Comparison of ENCODE assay signal across 12 cellular contexts in the genomic region with DNA sequence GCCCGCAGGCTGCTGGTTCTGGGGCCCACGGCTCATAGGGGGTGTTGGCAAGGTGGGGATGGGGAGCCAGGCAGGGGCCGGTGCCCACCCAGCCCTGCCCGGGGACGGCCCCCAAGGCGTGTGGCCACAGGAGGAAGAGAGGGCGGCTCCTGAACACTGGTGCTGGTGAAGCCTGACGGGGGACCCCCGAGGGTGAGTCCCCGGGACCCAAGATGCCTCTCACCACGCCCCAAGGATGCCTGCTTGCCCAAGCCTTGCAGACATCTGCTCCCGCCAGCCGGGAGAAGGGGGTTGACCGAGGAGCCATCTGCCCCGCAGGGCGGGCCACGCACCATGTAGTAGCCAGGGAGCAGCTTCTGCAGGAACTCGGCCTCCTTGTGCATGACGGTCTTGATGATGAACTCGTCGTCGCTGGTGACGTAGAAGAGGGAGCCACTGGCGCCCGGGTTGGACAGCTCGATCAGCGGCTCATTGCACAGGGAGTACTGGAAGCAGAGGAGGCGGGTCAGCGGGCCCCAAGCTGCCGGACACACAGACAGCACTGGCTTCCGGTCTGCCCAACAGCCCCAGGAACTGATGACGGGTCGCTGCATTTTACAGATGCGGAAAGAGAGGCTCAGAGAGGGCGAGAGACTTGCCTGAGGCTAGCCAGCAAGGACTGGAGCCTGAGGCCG. TPM values are rescaled to one million over a fixed set of nuclear protein-coding genes. Genes with fewer than 3 reads are reported as not detected.
DNase-seq lines count a peak whose midpoint lies in the region; ATAC-seq and TF ChIP-seq lines count a peak whose summit lies in the region.
"Had no signal": no experiment of that assay in that cellular context is flagged by ENCODE, and none has a peak within 500 bp of the region (broad histone marks: within the 10 kb centered on the region; RNA-seq: fewer than 3 reads in every experiment).

No MANE protein-coding gene starts in this region.

- ATAC-seq in GM21528 (IDR thresholded peaks at IDR 0.05; ENCODE audit: low FRiP score, unreplicated experiment) (no peak), HG03159 (IDR thresholded peaks at IDR 0.05; ENCODE audit: unreplicated experiment) (no peak)

- H3K27ac ChIP-seq in RWPE1 (peak overlapping the region; percentile 80), esophagus muscularis mucosa (replicated peaks in 1 of 4) (peak overlapping the region; percentile 0 to 56 (median 44)), smooth muscle cell (ENCODE audit: low read depth) (peak overlapping the region; percentile 60)

- no peak for TF ChIP-seq EP300 in esophagus muscularis mucosa (IDR thresholded peaks at IDR 0.05)

- H3K79me2 ChIP-seq in smooth muscle cell (ENCODE audit: low read depth) = no peaks in the 10 kb centered on the region

- TF ChIP-seq POLR2A in esophagus muscularis mucosa (IDR thresholded peaks at IDR 0.05; ENCODE audit: low read depth) = no peak

- H3K36me3 ChIP-seq in esophagus muscularis mucosa = peaks cover 79 to 98% (median 94%) of the 10 kb centered on the region in 4 donors
- H3K36me3 ChIP-seq in smooth muscle cell (ENCODE audit: low read depth) = no peaks in the 10 kb centered on the region

- POLR2A ChIA-PET in RWPE1 (lab: Yijun Ruan, JAX; ENCODE audit: low non-redundant PET) = no interaction called here

- H4K20me1 ChIP-seq in smooth muscle cell (ENCODE audit: low read depth) = no peaks in the 10 kb centered on the region

- H3K9ac ChIP-seq in smooth muscle cell (ENCODE audit: low read depth) = no peak overlapping the region

- H3K4me2 ChIP-seq in smooth muscle cell = no peak overlapping the region

- H3K4me1 ChIP-seq in esophagus muscularis mucosa (peaks cover 0 to 4% (median 0%) of the 10 kb centered on the region in 4 donors), smooth muscle cell (ENCODE audit: low read depth) (no peaks in the 10 kb centered on the region)

- no peaks in the 10 kb centered on the region for H3K27me3 ChIP-seq in esophagus muscularis mucosa
- no peaks in the 10 kb centered on the region for H3K27me3 ChIP-seq in smooth muscle cell (ENCODE audit: low read depth)

- no peak overlapping the region for H3K4me3 ChIP-seq in esophagus muscularis mucosa
- no peak overlapping the region for H3K4me3 ChIP-seq in smooth muscle cell

- H3F3A ChIP-seq in smooth muscle cell (ENCODE audit: low read depth) = peaks cover 2% of the 10 kb centered on the region

- intact Hi-C loops in esophagus muscularis mucosa (cut with DNase I) = no loop called here

- CTCF ChIA-PET in RWPE1 (lab: Yijun Ruan, JAX) = interaction anchor here (0.6 to 1.7 kb wide), 3 partner anchors 10 to 530 kb away, joined by 4 to 6 read pairs (median 6); no protein-coding TSS in a partner anchor

- H3K9me3 ChIP-seq in esophagus muscularis mucosa (no peaks in the 10 kb centered on the region), smooth muscle cell (replicated peaks; ENCODE audit: low read depth) (no peaks in the 10 kb centered on the region)

- 89% methylated on average over 30 of the region's 36 CpGs for WGBS in esophagus muscularis mucosa
- 91% methylated on average over 29 of the region's 36 CpGs for WGBS in smooth muscle cell (ENCODE audit: low lambda C conversion rate)

- peak; percentile 5 for DNase-seq in HCEC 1CT
- DNase-seq in RWPE1 (ENCODE audit: low spot score) = peak; percentile 37
- DNase-seq in esophagus muscularis mucosa (ENCODE audit: extremely low spot score) = no peak
- no peak for DNase-seq in smooth muscle cell (lab: John Stamatoyannopoulos, UW; ENCODE audit: unreplicated experiment)
- DNase-seq in hepatic stellate cell (ENCODE audit: low spot score) = no peak
- DNase-seq: activated naive CD4-positive, alpha-beta T cell; DMS53; naive thymus-derived CD4-positive, alpha-beta T cell; small intestine; T-helper 9 cell had no signal

- no peak for TF ChIP-seq CTCF in RWPE1 (conservative IDR thresholded peaks at IDR 0.05; ENCODE audit: low read depth)
- TF ChIP-seq CTCF in esophagus muscularis mucosa (IDR thresholded peaks at IDR 0.05) = no peak
- TF ChIP-seq CTCF in smooth muscle cell (IDR thresholded peaks at IDR 0.05; ENCODE audit: borderline replicate concordance, insufficient read depth, poor library complexity, severe bottlenecking) = no peak

- no peak overlapping the region for H2AFZ ChIP-seq in smooth muscle cell (ENCODE audit: low read depth)

RNA-seq across cellular contexts. Expression of a gene that starts 29.6 kb away (rescaled TPM):
- total RNA-seq in esophagus muscularis mucosa (10 to 100 TPM; 28.7 to 45.0 (median 34.2) TPM), smooth muscle cell (16.7 and 17.5 TPM in 2 replicates)
- polyA plus RNA-seq in smooth muscle cell = 17.3 and 22.5 TPM in 2 replicates

RNA-seq across cellular contexts. Expression of a gene that starts 44.1 kb away (rescaled TPM):
- 100 to 1,000 TPM in 2 of 4 donors, 10 to 100 TPM in 2; 73.2 to 180 (median 99.9) TPM for total RNA-seq in esophagus muscularis mucosa
- 8.2 and 13.2 TPM in 2 replicates for total RNA-seq in smooth muscle cell
- polyA plus RNA-seq in smooth muscle cell = 27.2 and 29.9 TPM in 2 replicates

RNA-seq across cellular contexts. Expression of a gene that starts 49.5 kb away (rescaled TPM):
- total RNA-seq in esophagus muscularis mucosa (10 to 100 TPM in 1 of 4 donors, 1 to 10 TPM in 3; 4.8 to 17.2 (median 7.7) TPM), smooth muscle cell (1.1 and 1.7 TPM in 2 replicates)
- polyA plus RNA-seq in smooth muscle cell = 9.3 and 9.4 TPM in 2 replicates

RNA-seq across cellular contexts. Expression of a gene that starts 52.0 kb away (rescaled TPM):
- total RNA-seq in esophagus muscularis mucosa = 1 to 10 TPM in 1 of 4 donors, under 1 TPM in 2, not detected in 1; 0.06 to 4.2 (median 0.17) TPM
- total RNA-seq in smooth muscle cell = 1.7 and 6.2 TPM in 2 replicates
- 1.2 and 9.0 TPM in 2 replicates for polyA plus RNA-seq in smooth muscle cell

Comparison
In these comparisons a context has a peak if more than half of its experiments do, and no peak if none do; other contexts are left out.
1. DNase-seq: peak in HCEC 1CT (single experiment) and RWPE1 (single experiment); none in esophagus muscularis mucosa (single experiment), smooth muscle cell (single experiment) and hepatic stellate cell (single experiment).
2. Peak in every context shown above with its lines, with median percentiles within 50 percentile points of each other: H3K27ac ChIP-seq.